In genomic region chr10:10872035-10872673, GRCh38 we compare ENCODE assay signal across 11 cellular contexts.
DNase-seq lines count a peak whose midpoint lies in the region; ATAC-seq and TF ChIP-seq lines count a peak whose summit lies in the region.
"Had no signal": no experiment of that assay in that cellular context is flagged by ENCODE, and none has a peak within 500 bp of the region (broad histone marks: within the 10 kb centered on the region; RNA-seq: fewer than 3 reads in every experiment).

No MANE protein-coding gene starts in this region.

- intact Hi-C loops in heart left ventricle (cut with DNase I): loop anchor here in 6 of 10 donors (2.0 to 10.0 kb wide), 6 partner anchors 45 to 145 kb away; partner anchors contain the start of gene CELF2 (in 5 of the 6)
- intact Hi-C loops in OCI-LY7 (cut with micrococcal nuclease; ENCODE audit: unreplicated experiment): no loop called here

- no peaks in the 10 kb centered on the region for H3K9me3 Mint-ChIP-seq in activated naive CD4-positive, alpha-beta T cell treated with anti-CD3 and anti-CD28 coated beads, Interleukin-2, amount 10 ng/mL, durations not matched to agents 7 days and 5 days
- H3K9me3 Mint-ChIP-seq: CD8-positive, alpha-beta T cell had no signal

- no peak overlapping the region for H3K4ac ChIP-seq in trophoblast cell (ENCODE audit: low read depth, low read length)

- no peak overlapping the region for H2BK5ac ChIP-seq in trophoblast cell (ENCODE audit: low read depth, low read length, poor library complexity)

- no peaks in the 10 kb centered on the region for H3K79me2 ChIP-seq in trophoblast cell (ENCODE audit: control insufficient read depth, insufficient read depth, low read length, poor library complexity)
- no peaks in the 10 kb centered on the region for H3K79me2 ChIP-seq in OCI-LY7 (ENCODE audit: insufficient read depth, low read depth, low read length)

- no peak overlapping the region for H3K23ac ChIP-seq in trophoblast cell (ENCODE audit: low read length)

- CTCF ChIA-PET in BJ (lab: Yijun Ruan, JAX) (no interaction called here), OCI-LY7 (lab: Charles Lee; ENCODE audit: unreplicated experiment) (no interaction called here)
- CTCF ChIA-PET in activated naive CD4-positive, alpha-beta T cell treated with anti-CD3 and anti-CD28 coated beads, Interleukin-2, amount 10 ng/mL, durations not matched to agents 7 days and 5 days (lab: Charles Lee): no interaction called here

- H3K27ac ChIP-seq in heart left ventricle (peak overlapping the region; percentile 53 to 91 (median 76)), trophoblast cell (ENCODE audit: low read depth, low read length) (no peak overlapping the region), OCI-LY7 (ENCODE audit: low read depth, low read length, poor library complexity, severe bottlenecking) (no peak overlapping the region)

- no TSS peak for BruUV-seq in OCI-LY7 (replicated peaks; lab: Mats Ljungman, UMichigan)

- 3 to 13% (median 4%) methylated on average over 6 of the region's 6 CpGs for WGBS in heart left ventricle, 4 donors
- WGBS in trophoblast cell (ENCODE audit: extremely low coverage, insufficient coverage, insufficient read length): no CpG with 5 or more reads among the region's 6 CpGs

- H3K9me2 ChIP-seq in OCI-LY7 (ENCODE audit: insufficient read depth, low read length): no peaks in the 10 kb centered on the region

- no peak overlapping the region for H4K12ac ChIP-seq in trophoblast cell (ENCODE audit: low read depth, low read length)

- no peaks in the 10 kb centered on the region for H3K36me3 Mint-ChIP-seq in activated naive CD4-positive, alpha-beta T cell treated with anti-CD3 and anti-CD28 coated beads, Interleukin-2, amount 10 ng/mL, durations not matched to agents 7 days and 5 days
- H3K36me3 Mint-ChIP-seq: CD8-positive, alpha-beta T cell had no signal

- H3K27me3 Mint-ChIP-seq in activated naive CD4-positive, alpha-beta T cell treated with anti-CD3 and anti-CD28 coated beads, Interleukin-2, amount 10 ng/mL, durations not matched to agents 7 days and 5 days: peaks cover 9% of the 10 kb centered on the region

- TF ChIP-seq CTCF in BJ (IDR thresholded peaks at IDR 0.05; ENCODE audit: insufficient read depth, low read depth, low read length) (no peak), heart left ventricle (IDR thresholded peaks at IDR 0.05) (no peak), OCI-LY7 (conservative IDR thresholded peaks at IDR 0.05; ENCODE audit: low read length) (no peak)

- H3K4me1 ChIP-seq in heart left ventricle (peaks cover 0 to 29% (median 19%) of the 10 kb centered on the region in 12 donors), trophoblast cell (ENCODE audit: control insufficient read depth in 1 of 2, insufficient read depth in 2 of 2, low read length in 2 of 2) (peaks cover 9 to 12% of the 10 kb centered on the region in 2 experiments), OCI-LY7 (ENCODE audit: insufficient read depth, low read length, poor library complexity, severe bottlenecking) (no peaks in the 10 kb centered on the region)

- no peak overlapping the region for H3K18ac ChIP-seq in trophoblast cell (ENCODE audit: low read length)

- no peak overlapping the region for H4K8ac ChIP-seq in trophoblast cell (ENCODE audit: low read depth, low read length)

- H3K4me3 ChIP-seq in BJ (ENCODE audit: low read depth, low read length) (no peak overlapping the region), heart left ventricle (peak overlapping the region in 1 of 12 donors; percentile 20), trophoblast cell (ENCODE audit: low read depth, low read length) (no peak overlapping the region), OCI-LY7 (ENCODE audit: low read depth, low read length, poor library complexity, severe bottlenecking) (no peak overlapping the region)

- H3K4me2 ChIP-seq in trophoblast cell (ENCODE audit: low read length) (no peak overlapping the region), OCI-LY7 (ENCODE audit: low read length) (no peak overlapping the region)

- no peak overlapping the region for H3K27ac Mint-ChIP-seq in activated naive CD4-positive, alpha-beta T cell treated with anti-CD3 and anti-CD28 coated beads, Interleukin-2, amount 10 ng/mL, durations not matched to agents 7 days and 5 days
- H3K27ac Mint-ChIP-seq: CD8-positive, alpha-beta T cell had no signal

- H2BK12ac ChIP-seq in trophoblast cell (ENCODE audit: low read length): no peak overlapping the region

- H3K9ac ChIP-seq in trophoblast cell (ENCODE audit: low read length): no peak overlapping the region

- no peaks in the 10 kb centered on the region for H3K79me1 ChIP-seq in trophoblast cell (ENCODE audit: low read length)

- H2AFZ ChIP-seq in trophoblast cell (ENCODE audit: insufficient read depth, low read length, poor library complexity) (no peak overlapping the region), OCI-LY7 (ENCODE audit: low read length) (no peak overlapping the region)

- DNase-seq in BJ (ENCODE audit: low read depth) (peak; percentile 96), amniotic epithelial cell (ENCODE audit: low read depth) (peak; percentile 89), heart left ventricle (peak in 3 of 5 donors; percentile 43 to 57 (median 54)), trophoblast cell (peak; percentile 18 to 30), OCI-LY7 (ENCODE audit: low spot score) (no peak), NCI-H82 treated with DMSO at 0.1 percent for 48 hours (lab: John Stamatoyannopoulos, UW; ENCODE audit: unreplicated experiment) (no peak)
- no peak for DNase-seq in activated naive CD4-positive, alpha-beta T cell treated with anti-CD3 and anti-CD28 coated beads, Interleukin-2, amount 10 ng/mL, durations not matched to agents 7 days and 5 days
- DNase-seq: activated naive CD4-positive, alpha-beta T cell treated with anti-CD3 and anti-CD28 coated beads, Interleukin-2, amount 50 U/mL, for 16 hours; CD8-positive, alpha-beta T cell; NCI-H1436 treated with DMSO at 0.1 percent for 48 hours had no signal

- POLR2A ChIA-PET in BJ (lab: Charles Lee) (no interaction called here), OCI-LY7 (lab: Charles Lee) (interaction anchor here (0.5 to 0.7 kb wide), 2 partner anchors 101 to 1335 kb away, joined by 3 to 4 read pairs; no protein-coding TSS in a partner anchor)

- H3K27me3 ChIP-seq in BJ (ENCODE audit: control insufficient read depth, insufficient read depth, low read length) (no peaks in the 10 kb centered on the region), heart left ventricle (no peaks in the 10 kb centered on the region), trophoblast cell (ENCODE audit: insufficient read depth, low read length) (no peaks in the 10 kb centered on the region)

- no peak overlapping the region for H3K14ac ChIP-seq in trophoblast cell (ENCODE audit: low read length)

- H3K36me3 ChIP-seq in BJ (ENCODE audit: control insufficient read depth, insufficient read depth, low read length) (no peaks in the 10 kb centered on the region), heart left ventricle (no peaks in the 10 kb centered on the region), trophoblast cell (ENCODE audit: control insufficient read depth in 1 of 2, insufficient read depth in 2 of 2, low read length in 2 of 2) (no peaks in the 10 kb centered on the region), OCI-LY7 (ENCODE audit: insufficient read depth, low read length) (no peaks in the 10 kb centered on the region)

- H3K4me3 Mint-ChIP-seq in activated naive CD4-positive, alpha-beta T cell treated with anti-CD3 and anti-CD28 coated beads, Interleukin-2, amount 10 ng/mL, durations not matched to agents 7 days and 5 days: no peak overlapping the region
- H3K4me3 Mint-ChIP-seq: CD8-positive, alpha-beta T cell had no signal

- H3K9me3 ChIP-seq in heart left ventricle: no peaks in the 10 kb centered on the region
- H3K9me3 ChIP-seq in trophoblast cell (ENCODE audit: insufficient read depth, low read depth, low read length): no peaks in the 10 kb centered on the region
- no peaks in the 10 kb centered on the region for H3K9me3 ChIP-seq in OCI-LY7 (ENCODE audit: low read length)

- no peak overlapping the region for H2AK5ac ChIP-seq in trophoblast cell (ENCODE audit: low read length)

- no peak overlapping the region for H2BK120ac ChIP-seq in trophoblast cell (ENCODE audit: insufficient read depth, low read length, poor library complexity)

- no peaks in the 10 kb centered on the region for H3K4me1 Mint-ChIP-seq in activated naive CD4-positive, alpha-beta T cell treated with anti-CD3 and anti-CD28 coated beads, Interleukin-2, amount 10 ng/mL, durations not matched to agents 7 days and 5 days

- no peak overlapping the region for H4K91ac ChIP-seq in trophoblast cell (ENCODE audit: low read depth, low read length)

- no peak for TF ChIP-seq POLR2A in heart left ventricle (IDR thresholded peaks at IDR 0.05)

- no peaks in the 10 kb centered on the region for H4K20me1 ChIP-seq in OCI-LY7 (ENCODE audit: insufficient read depth, low read length)

- peak; percentile 91 to 99 (median 97) for ATAC-seq in heart left ventricle
- ATAC-seq in HG03175 (IDR thresholded peaks at IDR 0.05; ENCODE audit: unreplicated experiment): no peak
- ATAC-seq: CD8-positive, alpha-beta T cell had no signal

Comparison
In these comparisons a context has a peak if more than half of its experiments do, and no peak if none do; other contexts are left out.
1. DNase-seq: peak in BJ (single experiment), amniotic epithelial cell (single experiment), heart left ventricle (3 of 5) and trophoblast cell (2 of 2); none in OCI-LY7 (single experiment), NCI-H82 treated with DMSO at 0.1 percent for 48 hours (single experiment) and activated naive CD4-positive, alpha-beta T cell treated with anti-CD3 and anti-CD28 coated beads, Interleukin-2, amount 10 ng/mL, durations not matched to agents 7 days and 5 days (single experiment).
2. H3K27ac ChIP-seq: peak in heart left ventricle (12 of 12); none in trophoblast cell (single experiment) and OCI-LY7 (single experiment).